13 cellular contexts compared by ENCODE assay signal in genomic region chr3:67678665-67679064, GRCh38. TPM values are rescaled to one million over a fixed set of nuclear protein-coding genes. Genes with fewer than 3 reads are reported as not detected.
DNase-seq lines count a peak whose midpoint lies in the region; ATAC-seq lines count a peak whose summit lies in the region.
"Had no signal": no experiment of that assay in that cellular context is flagged by ENCODE, and none has a peak within 500 bp of the region (broad histone marks: within the 10 kb centered on the region; RNA-seq: fewer than 3 reads in every experiment).

No MANE protein-coding gene starts in this region.

- H3K18ac ChIP-seq in mesendoderm (ENCODE audit: low read length), result no peak overlapping the region

- peaks cover 2% of the 10 kb centered on the region for H3K27me3 Mint-ChIP-seq in activated T-helper 1 cell treated with anti-CD3 and anti-CD28 coated beads, Interleukin-12 subunit alpha, Interleukin-12 subunit beta, Interleukin-2, Interleukin-4 antibody, amounts not matched to agents 30 ng/mL and 10 ng/mL and 1 ng/mL, durations not matched to agents 14 hours and 24 hours and 36 hours (ENCODE audit: insufficient read depth)

- no peak overlapping the region for H3K23ac ChIP-seq in mesendoderm (ENCODE audit: low read length)

- H3K4me2 ChIP-seq in mesendoderm (ENCODE audit: low read length), result no peak overlapping the region

- peaks cover 13% of the 10 kb centered on the region for H3K36me3 Mint-ChIP-seq in activated T-helper 1 cell treated with anti-CD3 and anti-CD28 coated beads, Interleukin-12 subunit alpha, Interleukin-12 subunit beta, Interleukin-2, Interleukin-4 antibody, amounts not matched to agents 30 ng/mL and 10 ng/mL and 1 ng/mL, durations not matched to agents 14 hours and 24 hours and 36 hours (ENCODE audit: low read depth)

- intact Hi-C loops in activated T-helper 1 cell treated with anti-CD3 and anti-CD28 coated beads, Interleukin-12 subunit alpha, Interleukin-12 subunit beta, Interleukin-2, Interleukin-4 antibody, amounts not matched to agents 30 ng/mL and 10 ng/mL and 1 ng/mL, durations not matched to agents 14 hours and 24 hours and 36 hours (cut with micrococcal nuclease), result loop anchor here (2.0 kb wide), 1 partner anchor 24 kb away; the partner anchor contains the start of gene SUCLG2

- H3K9me3 Mint-ChIP-seq in activated T-helper 1 cell treated with anti-CD3 and anti-CD28 coated beads, Interleukin-12 subunit alpha, Interleukin-12 subunit beta, Interleukin-2, Interleukin-4 antibody, amounts not matched to agents 30 ng/mL and 10 ng/mL and 1 ng/mL, durations not matched to agents 14 hours and 24 hours and 36 hours, result peaks cover 6% of the 10 kb centered on the region

- H3K27ac Mint-ChIP-seq in activated T-helper 1 cell treated with anti-CD3 and anti-CD28 coated beads, Interleukin-12 subunit alpha, Interleukin-12 subunit beta, Interleukin-2, Interleukin-4 antibody, amounts not matched to agents 30 ng/mL and 10 ng/mL and 1 ng/mL, durations not matched to agents 14 hours and 24 hours and 36 hours, result no peak overlapping the region

- no peak overlapping the region for H3K9ac ChIP-seq in mesendoderm (ENCODE audit: low read length)

- no peak for DNase-seq in activated CD4-positive, CD25-positive, alpha-beta regulatory T cell treated with anti-CD3 and anti-CD28 coated beads, Interleukin-2, amount 50 U/mL, for 72 hours
- DNase-seq in germinal center (ENCODE audit: low spot score), result peak; percentile 18
- DNase-seq in activated T-helper 1 cell treated with anti-CD3 and anti-CD28 coated beads, Interleukin-12 subunit alpha, Interleukin-12 subunit beta, Interleukin-2, Interleukin-4 antibody, amounts not matched to agents 30 ng/mL and 10 ng/mL and 1 ng/mL, durations not matched to agents 14 hours and 24 hours and 36 hours (ENCODE audit: low spot score), result no peak
- no peak for DNase-seq in KBM-7
- DNase-seq in mesendoderm, result no peak
- DNase-seq: activated CD4-positive, alpha-beta T cell treated with anti-CD3 and anti-CD28 coated beads, Interleukin-2, amount 50 U/mL, for 48 hours; cerebellar nuclear complex; foreskin melanocyte; right cardiac atrium had no signal

- H2BK15ac ChIP-seq in mesendoderm (replicated peaks; ENCODE audit: low read depth), result no peak overlapping the region

- H3K4ac ChIP-seq in mesendoderm (ENCODE audit: low read depth, low read length), result no peak overlapping the region

- H2BK120ac ChIP-seq in mesendoderm (ENCODE audit: low read depth, low read length), result no peak overlapping the region

- H3K36me3 ChIP-seq in mesendoderm (ENCODE audit: control insufficient read depth, insufficient read depth, low read length), result no peaks in the 10 kb centered on the region

- peaks cover 19% of the 10 kb centered on the region for H3K4me1 Mint-ChIP-seq in activated T-helper 1 cell treated with anti-CD3 and anti-CD28 coated beads, Interleukin-12 subunit alpha, Interleukin-12 subunit beta, Interleukin-2, Interleukin-4 antibody, amounts not matched to agents 30 ng/mL and 10 ng/mL and 1 ng/mL, durations not matched to agents 14 hours and 24 hours and 36 hours (ENCODE audit: low read depth)

- no peak overlapping the region for H4K5ac ChIP-seq in mesendoderm (ENCODE audit: low read length)

- H3K56ac ChIP-seq in mesendoderm (ENCODE audit: low read length), result no peak overlapping the region

- no peak overlapping the region for H3K4me3 ChIP-seq in mesendoderm (ENCODE audit: low read length)

- H3K79me1 ChIP-seq in mesendoderm (ENCODE audit: low read length), result no peaks in the 10 kb centered on the region

- H3K4me3 Mint-ChIP-seq in activated T-helper 1 cell treated with anti-CD3 and anti-CD28 coated beads, Interleukin-12 subunit alpha, Interleukin-12 subunit beta, Interleukin-2, Interleukin-4 antibody, amounts not matched to agents 30 ng/mL and 10 ng/mL and 1 ng/mL, durations not matched to agents 14 hours and 24 hours and 36 hours, result no peak overlapping the region

- peak; percentile 78 to 81 for ATAC-seq in activated CD4-positive, CD25-positive, alpha-beta regulatory T cell treated with anti-CD3 and anti-CD28 coated beads, Interleukin-2, amount 50 U/mL, for 24 hours
- ATAC-seq in GM21381 (IDR thresholded peaks at IDR 0.05; ENCODE audit: unreplicated experiment) (peak; percentile 80), HG03439 (IDR thresholded peaks at IDR 0.05; ENCODE audit: unreplicated experiment) (peak; percentile 80)
- ATAC-seq: right cardiac atrium had no signal

- in situ Hi-C loops in KBM-7 (cut with MboI; ENCODE audit: low pct_unique_long_range_greater_than_20kb, low sequenced_read_pairs), result no loop called here

- no peak overlapping the region for H4K8ac ChIP-seq in mesendoderm (ENCODE audit: low read depth, low read length)

- H3K27ac ChIP-seq in mesendoderm (ENCODE audit: low read depth, low read length), result no peak overlapping the region
- H3K27ac ChIP-seq: RWPE1 had no signal

- no peak overlapping the region for H2AK5ac ChIP-seq in mesendoderm (ENCODE audit: low read length)

- no peaks in the 10 kb centered on the region for H3K79me2 ChIP-seq in mesendoderm (ENCODE audit: control insufficient read depth, insufficient read depth, low read length)

- H2BK5ac ChIP-seq in mesendoderm (ENCODE audit: low read length), result no peak overlapping the region

- H3K4me1 ChIP-seq in mesendoderm (ENCODE audit: control insufficient read depth, low read depth, low read length), result no peaks in the 10 kb centered on the region

- H3K27me3 ChIP-seq in mesendoderm (ENCODE audit: insufficient read depth, low read length, poor library complexity), result no peaks in the 10 kb centered on the region

RNA-seq across cellular contexts. Expression of gene SUCLG2, which starts 24.3 kb away (rescaled TPM):
- 30.3 and 31.0 TPM in 2 replicates for total RNA-seq in activated T-helper 1 cell treated with anti-CD3 and anti-CD28 coated beads, Interleukin-12 subunit alpha, Interleukin-12 subunit beta, Interleukin-2, Interleukin-4 antibody, amounts not matched to agents 30 ng/mL and 10 ng/mL and 1 ng/mL, durations not matched to agents 14 hours and 24 hours and 36 hours
- polyA plus RNA-seq in mesendoderm (2013, experiment 1 of 2), result 28.6 TPM
- 28.1 TPM for polyA plus RNA-seq in mesendoderm (2013, experiment 2 of 2)
